In the genomic region with DNA sequence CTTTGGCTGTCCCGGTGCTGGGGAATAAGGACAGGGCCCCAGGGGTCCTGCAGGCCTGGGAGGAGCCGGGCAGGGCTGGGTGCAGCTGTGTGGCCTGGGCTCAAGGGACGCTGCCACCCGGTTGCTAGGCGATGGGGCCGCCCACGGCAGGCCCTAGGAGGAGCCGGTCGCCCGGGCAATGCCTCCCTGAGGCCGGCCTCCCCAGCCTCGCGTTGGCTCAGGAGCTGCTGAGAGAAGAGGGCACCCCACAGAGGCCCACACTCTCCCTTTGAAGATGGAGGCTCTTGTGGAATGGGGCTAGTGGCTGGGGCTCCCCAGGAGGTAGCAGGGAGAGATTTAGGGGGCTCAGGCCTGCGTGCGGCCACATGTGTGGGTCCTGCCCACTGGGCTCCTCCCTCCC, we compare ENCODE assay signal across 18 cellular contexts. TPM values are rescaled to one million over a fixed set of nuclear protein-coding genes. Genes with fewer than 3 reads are reported as not detected.
A peak's percentile ranks its signal among the peaks of the same experiment; 100 is the strongest.
DNase-seq lines count a peak whose midpoint lies in the region; ATAC-seq and TF ChIP-seq lines count a peak whose summit lies in the region.
"Had no signal": no experiment of that assay in that cellular context is flagged by ENCODE, and none has a peak within 500 bp of the region (broad histone marks: within the 10 kb centered on the region; RNA-seq: fewer than 3 reads in every experiment).

A gene (minus strand): TSS at position 109 of the 400 bp plus-strand sequence. CDS start 120 bp downstream, outside the sequence.

- in situ Hi-C loops in GM13977 (cut with MboI; ENCODE audit: low pct_unique_long_range_greater_than_20kb, low sequenced_read_pairs, unreplicated experiment) = no loop called here

- no peaks in the 10 kb centered on the region for H3K9me3 Mint-ChIP-seq in effector memory CD8-positive, alpha-beta T cell

- H3K4me3 ChIP-seq in osteoblast (ENCODE audit: insufficient read depth, low read length) = no peak within 1 kb of the TSS
- H3K4me3 ChIP-seq: PC-9, psoas muscle had no signal

- H2AFZ ChIP-seq in osteoblast (ENCODE audit: low read length) = no peak within 1 kb of the TSS
- H2AFZ ChIP-seq: PC-9 had no signal

- DNase-seq in SHP77 (lab: John Stamatoyannopoulos, UW) (peak; percentile 54 to 72), SHP77 treated with DMSO at 0.1 percent for 48 hours (lab: John Stamatoyannopoulos, UW) (no peak), NCI-H1930 (lab: John Stamatoyannopoulos, UW) (peak; percentile 20 to 34), osteoblast (ENCODE audit: insufficient read length, low spot score, missing footprints) (peak; percentile 76), GM13977 (ENCODE audit: low spot score) (no peak)
- no peak for DNase-seq in effector memory CD8-positive, alpha-beta T cell
- DNase-seq: activated CD4-positive, alpha-beta T cell treated with anti-CD3 and anti-CD28 coated beads, Interleukin-2, amount 50 U/mL, for 4 hours; brain microvascular endothelial cell; foreskin melanocyte; Kasumi-1; NCI-H2171 treated with DMSO at 0.1 percent for 48 hours; psoas muscle; stimulated activated CD4-positive, alpha-beta T cell treated with anti-CD3 and anti-CD28 coated beads, Interleukin-1b, Interleukin-23, amount 100 ng/mL, for 48 hours; T-helper 17 cell had no signal

- peaks cover 3% of the 10 kb centered on the region for H3K36me3 Mint-ChIP-seq in effector memory CD8-positive, alpha-beta T cell (ENCODE audit: insufficient read depth)

- H3K27ac Mint-ChIP-seq in effector memory CD8-positive, alpha-beta T cell = peak within 1 kb of the TSS; percentile 58 to 74
- H3K27ac Mint-ChIP-seq: T-helper 17 cell had no signal

- no peak for ATAC-seq in effector memory CD8-positive, alpha-beta T cell (replicated peaks)
- ATAC-seq in HG03565 (IDR thresholded peaks at IDR 0.05; ENCODE audit: unreplicated experiment) = no peak
- no peak for ATAC-seq in GM21390 (IDR thresholded peaks at IDR 0.05; ENCODE audit: unreplicated experiment)
- ATAC-seq: psoas muscle, T-helper 17 cell had no signal

- H3K4me2 ChIP-seq in osteoblast (ENCODE audit: insufficient read depth, low read length) = no peak within 1 kb of the TSS
- H3K4me2 ChIP-seq: PC-9 had no signal

- no peaks in the 10 kb centered on the region for H4K20me1 ChIP-seq in osteoblast (ENCODE audit: insufficient read depth, low read length)

- peaks cover 4% of the 10 kb centered on the region for H3K4me1 ChIP-seq in osteoblast (ENCODE audit: insufficient read depth, low read length)

- no peaks in the 10 kb centered on the region for H3K79me2 ChIP-seq in osteoblast (ENCODE audit: insufficient read depth, low read length)

- H3K36me3 ChIP-seq in osteoblast (ENCODE audit: insufficient read depth, low read length) = no peaks in the 10 kb centered on the region
- H3K36me3 ChIP-seq: brain microvascular endothelial cell had no signal

- H3K27me3 ChIP-seq in osteoblast (ENCODE audit: insufficient read depth, low read length) = no peaks in the 10 kb centered on the region
- H3K27me3 ChIP-seq: brain microvascular endothelial cell had no signal

- no peaks in the 10 kb centered on the region for H3K27me3 Mint-ChIP-seq in effector memory CD8-positive, alpha-beta T cell
- H3K27me3 Mint-ChIP-seq: T-helper 17 cell had no signal

- TF ChIP-seq CTCF in osteoblast (IDR thresholded peaks at IDR 0.05; ENCODE audit: extremely low read depth, low read depth, low read length) = no peak
- TF ChIP-seq CTCF in GM13977 (IDR thresholded peaks at IDR 0.05; ENCODE audit: extremely low read depth, insufficient read depth, missing control alignments) = no peak

- no peaks in the 10 kb centered on the region for H3K9me3 ChIP-seq in osteoblast (ENCODE audit: low read depth, low read length)
- H3K9me3 ChIP-seq: psoas muscle had no signal

- H3K4me1 Mint-ChIP-seq in effector memory CD8-positive, alpha-beta T cell (ENCODE audit: low read depth in 2 of 2) = peaks cover 6 to 15% of the 10 kb centered on the region in 2 donors

- no peak within 1 kb of the TSS for H3K27ac ChIP-seq in osteoblast (ENCODE audit: low read depth, low read length)
- H3K27ac ChIP-seq: brain microvascular endothelial cell, PC-9, psoas muscle had no signal

- H3K4me3 Mint-ChIP-seq in effector memory CD8-positive, alpha-beta T cell = no peak within 1 kb of the TSS
- H3K4me3 Mint-ChIP-seq: T-helper 17 cell had no signal

RNA-seq across cellular contexts. Expression of the gene that starts here (rescaled TPM):
- total RNA-seq in osteoblast = under 0.01 TPM in 1 of 2 replicates, not detected in the other
- total RNA-seq: PC-9, T-helper 17 cell, ureter had no signal

Comparison
In these comparisons a context has a peak if more than half of its experiments do, and no peak if none do; other contexts are left out.
1. DNase-seq: peak in SHP77 (2 of 2) and NCI-H1930 (2 of 2); none in SHP77 treated with DMSO at 0.1 percent for 48 hours (single experiment), effector memory CD8-positive, alpha-beta T cell (0 of 3) and GM13977 (single experiment).
2. Peak in DNase-seq in osteoblast; RNA of the gene not detected or under 1 TPM.